Comparison of ENCODE assay signal across 8 cellular contexts in the genomic region with DNA sequence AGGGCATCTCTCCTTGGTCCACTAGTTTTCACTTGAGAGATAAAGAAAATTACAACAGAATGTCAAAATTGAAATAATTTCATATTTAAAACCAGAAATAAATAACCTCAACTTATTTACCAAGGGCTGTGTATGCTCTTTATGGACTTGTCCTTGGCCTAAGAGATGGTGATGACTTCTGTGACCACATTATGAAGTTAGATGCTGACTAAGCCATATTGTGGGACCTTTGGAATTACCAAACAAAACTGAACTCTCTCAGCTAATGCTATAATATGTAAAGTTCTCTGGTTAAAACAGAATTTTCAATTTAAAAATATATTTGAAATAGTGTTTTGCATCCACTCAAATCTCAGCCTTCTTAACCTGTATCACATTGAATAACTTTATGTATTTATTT. TPM values are rescaled to one million over a fixed set of nuclear protein-coding genes. Genes with fewer than 3 reads are reported as not detected.
"Had no signal": no experiment of that assay in that cellular context is flagged by ENCODE, and none has a peak within 500 bp of the region (broad histone marks: within the 10 kb centered on the region; RNA-seq: fewer than 3 reads in every experiment).

No MANE protein-coding gene starts in this region.

- ATAC-seq: GM23338 had no signal

- H3K27ac Mint-ChIP-seq: GM23338, H9 had no signal

- H3K4me3 Mint-ChIP-seq: GM23338, H9 had no signal

- H3K4me2 ChIP-seq: GM23338 had no signal

- DNase-seq: H9, HCEC 1CT, KBM-7 had no signal

- H3K9me3 Mint-ChIP-seq: GM23338, H9 had no signal

- H2AFZ ChIP-seq: GM23338 had no signal

- H3K4me3 ChIP-seq: GM23338 had no signal

- FAIRE-seq: H1, H54, HTR-8/SVneo had no signal

RNA-seq across cellular contexts. Expression of gene CALCR, which starts 38.9 kb away (rescaled TPM):
- total RNA-seq: HT-29 had no signal
